ENCODE assay signal across 10 cellular contexts in the genomic region with DNA sequence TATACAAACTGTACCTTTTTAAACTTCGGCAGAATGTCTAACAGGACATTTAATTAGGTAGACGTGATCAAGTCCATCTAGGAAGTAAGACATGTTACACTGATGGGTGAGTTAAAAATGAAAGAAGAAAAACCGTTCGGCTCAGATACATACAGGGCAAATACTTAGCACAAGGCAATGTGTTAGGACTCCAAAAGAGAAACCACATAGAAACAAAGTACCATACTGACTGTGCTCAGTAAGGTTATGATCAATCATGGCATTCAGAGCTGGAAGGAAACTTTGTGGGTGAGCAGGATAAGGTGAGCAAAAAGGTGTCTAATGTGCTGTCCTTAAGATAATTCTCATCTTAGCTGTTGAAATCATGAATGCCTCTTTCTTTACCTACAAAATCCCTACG.
DNase-seq lines count a peak whose midpoint lies in the region; ATAC-seq and TF ChIP-seq lines count a peak whose summit lies in the region.
"Had no signal": no experiment of that assay in that cellular context is flagged by ENCODE, and none has a peak within 500 bp of the region (broad histone marks: within the 10 kb centered on the region; RNA-seq: fewer than 3 reads in every experiment).

No MANE protein-coding gene starts in this region.

- ATAC-seq in GM18508 (IDR thresholded peaks at IDR 0.05; ENCODE audit: insufficient read depth, unreplicated experiment) (peak; percentile 50), GM19463 (IDR thresholded peaks at IDR 0.05; ENCODE audit: unreplicated experiment) (peak; percentile 44), HG03045 (IDR thresholded peaks at IDR 0.05; ENCODE audit: unreplicated experiment) (peak; percentile 82), activated B cell treated with CpG ODN at 0.5 μM for 24 hours (ENCODE audit: low read depth) (peak; percentile 36)

- peak overlapping the region; percentile 67 for H3K4me3 Mint-ChIP-seq in activated B cell treated with CpG ODN at 0.5 μM for 24 hours

- H3K9me3 Mint-ChIP-seq in activated B cell treated with CpG ODN at 0.5 μM for 24 hours: no peaks in the 10 kb centered on the region

- peaks cover 60% of the 10 kb centered on the region for H3K4me1 Mint-ChIP-seq in activated B cell treated with CpG ODN at 0.5 μM for 24 hours

- CTCF ChIA-PET in activated B cell treated with CpG ODN at 0.5 μM for 24 hours (lab: Charles Lee): no interaction called here

- no peaks in the 10 kb centered on the region for H3K27me3 Mint-ChIP-seq in activated B cell treated with CpG ODN at 0.5 μM for 24 hours

- TF ChIP-seq CTCF in activated B cell treated with CpG ODN at 0.5 μM for 24 hours (IDR thresholded peaks at IDR 0.05): no peak
- TF ChIP-seq CTCF in GM10266 (IDR thresholded peaks at IDR 0.05; ENCODE audit: control insufficient read depth, insufficient read depth, low read depth, missing control alignments): no peak

- no peak for DNase-seq in activated B cell treated with CpG ODN at 0.5 μM for 24 hours
- no peak for DNase-seq in NCI-H82 treated with DMSO at 0.1 percent for 48 hours (lab: John Stamatoyannopoulos, UW; ENCODE audit: unreplicated experiment)
- no peak for DNase-seq in head of caudate nucleus
- no peak for DNase-seq in GM10266 (ENCODE audit: extremely low spot score)
- DNase-seq in SIG-M5 treated with dmso at 0.1 percent for 504 hours (lab: John Stamatoyannopoulos, UW; ENCODE audit: unreplicated experiment): no peak
- DNase-seq: activated CD4-positive, alpha-beta T cell treated with anti-CD3 and anti-CD28 coated beads, Interleukin-2, amount 50 U/mL, for 1 hour; NCI-H510A had no signal

- intact Hi-C loops in activated B cell treated with CpG ODN at 0.5 μM for 24 hours (cut with micrococcal nuclease) (no loop called here), head of caudate nucleus (cut with DNase I) (no loop called here)

- H3K27ac Mint-ChIP-seq in activated B cell treated with CpG ODN at 0.5 μM for 24 hours: peak overlapping the region; percentile 64

- POLR2A ChIA-PET in activated B cell treated with CpG ODN at 0.5 μM for 24 hours (lab: Charles Lee): interaction anchor here (1.0 kb wide), 1 partner anchor 32 kb away, joined by 3 read pairs; no protein-coding TSS in a partner anchor

- peaks cover 6% of the 10 kb centered on the region for H3K36me3 Mint-ChIP-seq in activated B cell treated with CpG ODN at 0.5 μM for 24 hours (ENCODE audit: low read depth)
